8 cellular contexts compared by ENCODE assay signal in the genomic region with DNA sequence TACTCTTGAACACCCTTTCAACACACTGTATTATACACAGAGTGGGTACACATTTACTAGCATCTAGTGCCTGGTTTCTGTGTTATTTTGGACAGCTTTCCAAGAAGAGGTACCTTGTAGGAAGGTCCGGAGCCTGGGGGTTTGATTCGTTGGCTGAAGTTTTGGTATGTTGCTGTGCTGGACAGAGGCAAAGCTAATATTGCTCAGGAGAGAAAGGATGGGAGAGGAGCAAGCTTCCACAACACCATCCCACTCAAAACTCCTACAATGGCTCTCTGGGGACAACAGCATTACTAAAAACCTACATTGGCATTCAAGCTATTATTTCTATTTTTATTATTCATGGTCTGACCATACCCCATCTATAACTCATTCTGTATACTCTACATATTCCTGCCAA. TPM values are rescaled to one million over a fixed set of nuclear protein-coding genes. Genes with fewer than 3 reads are reported as not detected.
DNase-seq lines count a peak whose midpoint lies in the region; ATAC-seq and TF ChIP-seq lines count a peak whose summit lies in the region.

No MANE protein-coding gene starts in this region.

- no peak for TF ChIP-seq CTCF in CD8-positive, alpha-beta T cell (IDR thresholded peaks at IDR 0.05)
- TF ChIP-seq CTCF in PC-3 (conservative IDR thresholded peaks at IDR 0.05; ENCODE audit: low read depth, low read length) (no peak), parathyroid adenoma (IDR thresholded peaks at IDR 0.05) (no peak)

- intact Hi-C loops in CD8-positive, alpha-beta T cell (cut with DNase I, micrococcal nuclease): loop anchor here (5.0 to 10.0 kb wide), 5 partner anchors 56 to 1314 kb away; a partner anchor contains a TSS
- intact Hi-C loops in PC-3 (cut with micrococcal nuclease): no loop called here
- intact Hi-C loops in dendritic cell treated with granulocyte-macrophage colony-stimulating factor and Interleukin-4, amounts not matched to agents 40 ng/mL and 50 ng/mL, for 4 days (cut with micrococcal nuclease): no loop called here

- H3K79me2 ChIP-seq in PC-3 (ENCODE audit: low read length) (peaks cover 14% of the 10 kb centered on the region; the same call in 1 of the 2 replicates), parathyroid adenoma (no peaks in the 10 kb centered on the region)

- H4K20me1 ChIP-seq in PC-3 (ENCODE audit: low read length): no peaks in the 10 kb centered on the region

- no peaks in the 10 kb centered on the region for H3K36me3 ChIP-seq in CD8-positive, alpha-beta T cell (ENCODE audit: insufficient read depth, low read length)
- H3K36me3 ChIP-seq in PC-3 (ENCODE audit: low read depth, low read length) (no peaks in the 10 kb centered on the region), parathyroid adenoma (ENCODE audit: control insufficient read depth, insufficient read depth, low read length) (no peaks in the 10 kb centered on the region), H7 (replicated peaks; ENCODE audit: control insufficient read depth, insufficient read depth, low read length) (no peaks in the 10 kb centered on the region)

- POLR2A ChIA-PET in CD8-positive, alpha-beta T cell (lab: Charles Lee): interaction anchor here (0.6 to 3.7 kb wide), 6 partner anchors 12 to 89 kb away, joined by 3 to 22 read pairs (median 6); no protein-coding TSS in a partner anchor
- POLR2A ChIA-PET in PC-3 (lab: Charles Lee; ENCODE audit: unreplicated experiment): interaction anchor here (0.7 kb wide), 1 partner anchor 30 kb away, joined by 4 read pairs; no protein-coding TSS in a partner anchor

- H3K4me3 ChIP-seq in CD8-positive, alpha-beta T cell (ENCODE audit: low read depth, low read length): no peak overlapping the region
- H3K4me3 ChIP-seq in PC-3 (ENCODE audit: low read length) (no peak overlapping the region), parathyroid adenoma (ENCODE audit: low read depth, low read length) (peak overlapping the region; percentile 50), H7 (ENCODE audit: insufficient read depth, low read depth, low read length) (no peak overlapping the region)

- H3F3A ChIP-seq in PC-3 (ENCODE audit: low read length, unreplicated experiment): no peaks in the 10 kb centered on the region

- H3K9me3 ChIP-seq in CD8-positive, alpha-beta T cell (ENCODE audit: low read length): no peaks in the 10 kb centered on the region
- H3K9me3 ChIP-seq in PC-3 (ENCODE audit: low read length): no peaks in the 10 kb centered on the region
- no peaks in the 10 kb centered on the region for H3K9me3 ChIP-seq in parathyroid adenoma (ENCODE audit: control insufficient read depth, low read length)

- ATAC-seq in CD8-positive, alpha-beta T cell: no peak
- ATAC-seq in PC-3 (no peak), HG03460 (IDR thresholded peaks at IDR 0.05; ENCODE audit: unreplicated experiment) (no peak)

- peaks cover 34% of the 10 kb centered on the region for H3K4me1 ChIP-seq in CD8-positive, alpha-beta T cell (ENCODE audit: insufficient read depth, low read length)
- H3K4me1 ChIP-seq in PC-3 (ENCODE audit: insufficient read depth, low read length): peaks cover 12% of the 10 kb centered on the region
- no peaks in the 10 kb centered on the region for H3K4me1 ChIP-seq in parathyroid adenoma

- H3K9ac ChIP-seq in PC-3 (ENCODE audit: low read length) (no peak overlapping the region), parathyroid adenoma (no peak overlapping the region)

- no peaks in the 10 kb centered on the region for H3K27me3 ChIP-seq in CD8-positive, alpha-beta T cell (ENCODE audit: insufficient read depth, low read length)
- H3K27me3 ChIP-seq in PC-3 (ENCODE audit: low read length) (no peaks in the 10 kb centered on the region), parathyroid adenoma (ENCODE audit: control insufficient read depth, insufficient read depth, low read length) (no peaks in the 10 kb centered on the region), H7 (ENCODE audit: control insufficient read depth, insufficient read depth, low read length) (peaks cover 29% of the 10 kb centered on the region)

- CTCF ChIA-PET in CD8-positive, alpha-beta T cell (lab: Charles Lee): interaction anchor here (1.5 to 8.9 kb wide), 3 partner anchors 22 to 89 kb away, joined by 3 to 97 read pairs (median 71); no protein-coding TSS in a partner anchor
- CTCF ChIA-PET in PC-3 (lab: Charles Lee): interaction anchor here (0.6 kb wide), 1 partner anchor 38 kb away, joined by 5 read pairs; no protein-coding TSS in a partner anchor

- H3K9me2 ChIP-seq in PC-3 (replicated peaks; ENCODE audit: low read length): no peaks in the 10 kb centered on the region

- H3K4me2 ChIP-seq in PC-3 (ENCODE audit: low read length) (peak overlapping the region; percentile 92; the same call in 1 of the 2 replicates), parathyroid adenoma (ENCODE audit: low read length) (no peak overlapping the region)

- H3K4me3 Mint-ChIP-seq in CD8-positive, alpha-beta T cell: peak overlapping the region; percentile 87
- no peak overlapping the region for H3K4me3 Mint-ChIP-seq in dendritic cell treated with granulocyte-macrophage colony-stimulating factor and Interleukin-4, amounts not matched to agents 40 ng/mL and 50 ng/mL, for 4 days

- no peak for DNase-seq in CD8-positive, alpha-beta T cell
- DNase-seq in PC-3 (no peak), NCI-H345 (lab: John Stamatoyannopoulos, UW) (no peak), H7 (no peak), NCI-H82 (lab: John Stamatoyannopoulos, UW) (no peak)

- H3K27ac ChIP-seq in CD8-positive, alpha-beta T cell (ENCODE audit: low read depth, low read length): peak overlapping the region; percentile 66
- no peak overlapping the region for H3K27ac ChIP-seq in PC-3 (ENCODE audit: low read length)
- peak overlapping the region; percentile 75 for H3K27ac ChIP-seq in parathyroid adenoma

- peaks cover 44% of the 10 kb centered on the region for H3K4me1 Mint-ChIP-seq in CD8-positive, alpha-beta T cell (ENCODE audit: low read depth)
- peaks cover 42% of the 10 kb centered on the region for H3K4me1 Mint-ChIP-seq in dendritic cell treated with granulocyte-macrophage colony-stimulating factor and Interleukin-4, amounts not matched to agents 40 ng/mL and 50 ng/mL, for 4 days (ENCODE audit: low read depth)

- no peaks in the 10 kb centered on the region for H3K9me3 Mint-ChIP-seq in CD8-positive, alpha-beta T cell
- no peaks in the 10 kb centered on the region for H3K9me3 Mint-ChIP-seq in dendritic cell treated with granulocyte-macrophage colony-stimulating factor and Interleukin-4, amounts not matched to agents 40 ng/mL and 50 ng/mL, for 4 days

- BruUV-seq in PC-3 (replicated peaks; lab: Mats Ljungman, UMichigan): no TSS peak

- peak overlapping the region; percentile 95 for H3K27ac Mint-ChIP-seq in CD8-positive, alpha-beta T cell
- peak overlapping the region; percentile 68 for H3K27ac Mint-ChIP-seq in dendritic cell treated with granulocyte-macrophage colony-stimulating factor and Interleukin-4, amounts not matched to agents 40 ng/mL and 50 ng/mL, for 4 days

- peaks cover 7% of the 10 kb centered on the region for H3K36me3 Mint-ChIP-seq in CD8-positive, alpha-beta T cell
- H3K36me3 Mint-ChIP-seq in dendritic cell treated with granulocyte-macrophage colony-stimulating factor and Interleukin-4, amounts not matched to agents 40 ng/mL and 50 ng/mL, for 4 days (ENCODE audit: low read depth): peaks cover under 1% of the 10 kb centered on the region

- H2AFZ ChIP-seq in PC-3 (ENCODE audit: low read length) (no peak overlapping the region), parathyroid adenoma (peak overlapping the region; percentile 83)

- H3K27me3 Mint-ChIP-seq in CD8-positive, alpha-beta T cell (ENCODE audit: low read depth): no peaks in the 10 kb centered on the region
- peaks cover 4% of the 10 kb centered on the region for H3K27me3 Mint-ChIP-seq in dendritic cell treated with granulocyte-macrophage colony-stimulating factor and Interleukin-4, amounts not matched to agents 40 ng/mL and 50 ng/mL, for 4 days

RNA-seq across cellular contexts. Expression of a gene that starts 1.1 kb away (rescaled TPM):
- total RNA-seq in CD8-positive, alpha-beta T cell: 10 to 100 TPM; 18.9 to 20.0 TPM
- total RNA-seq in PC-3 (2014; rRNA removed): 5.2 and 6.0 TPM in 2 replicates
- 1.2 and 1.5 TPM in 2 replicates for total RNA-seq in H7 (2014; rRNA removed; shearing (Covaris generic))

RNA-seq across cellular contexts. Expression of a gene that starts 12.8 kb away (rescaled TPM):
- 1 to 10 TPM; 5.1 to 5.3 TPM for total RNA-seq in CD8-positive, alpha-beta T cell
- total RNA-seq in PC-3 (2014; rRNA removed): 0.95 and 1.4 TPM in 2 replicates
- total RNA-seq in H7 (2014; rRNA removed; shearing (Covaris generic)): 1.2 and 1.3 TPM in 2 replicates

RNA-seq across cellular contexts. Expression of a gene that starts 57.2 kb away (rescaled TPM):
- not detected for total RNA-seq in CD8-positive, alpha-beta T cell
- not detected in 2 replicates for total RNA-seq in PC-3 (2014; rRNA removed)
- total RNA-seq in H7 (2014; rRNA removed; shearing (Covaris generic)): 8.9 and 19.0 TPM in 2 replicates

Comparison
In these comparisons a context has a peak if more than half of its experiments do, and no peak if none do; other contexts are left out.
1. intact Hi-C loops: an anchor here in CD8-positive, alpha-beta T cell (5.0 to 10.0 kb wide); none called in PC-3 and dendritic cell treated with granulocyte-macrophage colony-stimulating factor and Interleukin-4, amounts not matched to agents 40 ng/mL and 50 ng/mL, for 4 days.